In genomic region chr7:17986826-17987225, GRCh38 we compare ENCODE assay signal across 15 cellular contexts. TPM values are rescaled to one million over a fixed set of nuclear protein-coding genes. Genes with fewer than 3 reads are reported as not detected.
DNase-seq lines count a peak whose midpoint lies in the region; ATAC-seq and TF ChIP-seq lines count a peak whose summit lies in the region.
"Had no signal": no experiment of that assay in that cellular context is flagged by ENCODE, and none has a peak within 500 bp of the region (broad histone marks: within the 10 kb centered on the region; RNA-seq: fewer than 3 reads in every experiment).

No MANE protein-coding gene starts in this region.

- no peak overlapping the region for H3K27ac ChIP-seq in osteoblast (ENCODE audit: low read depth, low read length)
- H3K27ac ChIP-seq: skin epidermis had no signal

- H3K4me1 ChIP-seq in osteoblast (ENCODE audit: insufficient read depth, low read length), result peaks cover 7% of the 10 kb centered on the region

- no peak for ATAC-seq in HG02763 (IDR thresholded peaks at IDR 0.05; ENCODE audit: unreplicated experiment)

- no peak overlapping the region for H3K27ac Mint-ChIP-seq in osteocyte (ENCODE audit: unreplicated experiment)
- H3K27ac Mint-ChIP-seq: activated naive CD4-positive, alpha-beta T cell treated with anti-CD3 and anti-CD28 coated beads for 36 hours had no signal

- H3K27me3 ChIP-seq in osteoblast (ENCODE audit: insufficient read depth, low read length), result no peaks in the 10 kb centered on the region

- H3K36me3 ChIP-seq in osteoblast (ENCODE audit: insufficient read depth, low read length), result no peaks in the 10 kb centered on the region

- no peaks in the 10 kb centered on the region for H3K9me3 Mint-ChIP-seq in osteocyte (ENCODE audit: unreplicated experiment)
- H3K9me3 Mint-ChIP-seq: activated naive CD4-positive, alpha-beta T cell treated with anti-CD3 and anti-CD28 coated beads for 36 hours had no signal

- no peaks in the 10 kb centered on the region for H4K20me1 ChIP-seq in osteoblast (ENCODE audit: insufficient read depth, low read length)

- H3K27me3 Mint-ChIP-seq in osteocyte (ENCODE audit: unreplicated experiment), result no peaks in the 10 kb centered on the region

- H3K4me3 Mint-ChIP-seq in osteocyte (ENCODE audit: unreplicated experiment), result no peak overlapping the region
- H3K4me3 Mint-ChIP-seq: activated naive CD4-positive, alpha-beta T cell treated with anti-CD3 and anti-CD28 coated beads for 36 hours had no signal

- H3K4me2 ChIP-seq in osteoblast (ENCODE audit: insufficient read depth, low read length), result peak overlapping the region; percentile 44

- H3K4me3 ChIP-seq in fibroblast of pulmonary artery (replicated peaks; ENCODE audit: low read depth, low read length) (no peak overlapping the region), osteoblast (ENCODE audit: insufficient read depth, low read length) (no peak overlapping the region)
- H3K4me3 ChIP-seq: skin epidermis had no signal

- H3K36me3 Mint-ChIP-seq in osteocyte (ENCODE audit: unreplicated experiment), result no peaks in the 10 kb centered on the region

- peak; percentile 55 for DNase-seq in Daoy (ENCODE audit: low read depth)
- peak; percentile 30 for DNase-seq in RKO (ENCODE audit: low spot score)
- DNase-seq in fibroblast of pulmonary artery (ENCODE audit: low read depth), result peak; percentile 86
- DNase-seq in osteoblast (ENCODE audit: insufficient read length, low spot score, missing footprints), result peak; percentile 58
- no peak for DNase-seq in NCI-H2171 treated with DMSO at 0.1 percent for 48 hours (lab: John Stamatoyannopoulos, UW)
- no peak for DNase-seq in osteocyte (ENCODE audit: extremely low spot score, unreplicated experiment)
- DNase-seq in DMS79 (lab: John Stamatoyannopoulos, UW), result no peak
- DNase-seq: activated CD4-positive, alpha-beta T cell treated with anti-CD3 and anti-CD28 coated beads, Interleukin-2, amount 50 U/mL, for 4 hours; activated naive CD4-positive, alpha-beta T cell treated with anti-CD3 and anti-CD28 coated beads for 36 hours; cortex of kidney; hypothalamus; NCI-H1105; NCI-H82 had no signal

- H3K9me3 ChIP-seq in osteoblast (ENCODE audit: low read depth, low read length), result no peaks in the 10 kb centered on the region

- TF ChIP-seq CTCF in fibroblast of pulmonary artery (IDR thresholded peaks at IDR 0.05; ENCODE audit: low read length, missing control alignments) (no peak), osteoblast (IDR thresholded peaks at IDR 0.05; ENCODE audit: extremely low read depth, low read depth, low read length) (no peak), osteocyte (IDR thresholded peaks at IDR 0.05) (no peak)

- no peaks in the 10 kb centered on the region for H3K79me2 ChIP-seq in osteoblast (ENCODE audit: insufficient read depth, low read length)

- peaks cover 3% of the 10 kb centered on the region for H3K4me1 Mint-ChIP-seq in osteocyte (ENCODE audit: unreplicated experiment)

- peak overlapping the region; percentile 18 for H2AFZ ChIP-seq in osteoblast (ENCODE audit: low read length)

RNA-seq across cellular contexts. Expression of gene PRPS1L1, which starts 40.8 kb away (rescaled TPM):
- not detected in 2 replicates for total RNA-seq in Daoy (2014; rRNA removed; shearing (Covaris generic))
- total RNA-seq in osteoblast, result not detected in 2 replicates
- total RNA-seq in osteocyte, result not detected in 2 replicates
- total RNA-seq: activated naive CD4-positive, alpha-beta T cell treated with anti-CD3 and anti-CD28 coated beads for 36 hours had no signal

RNA-seq across cellular contexts. Expression of gene SNX13, which starts 46.5 kb away (rescaled TPM):
- 49.7 and 54.5 TPM in 2 replicates for total RNA-seq in Daoy (2014; rRNA removed; shearing (Covaris generic))
- total RNA-seq in osteoblast (59.7 and 61.3 TPM in 2 replicates), osteocyte (48.7 and 49.5 TPM in 2 replicates)

Comparison
In these comparisons a context has a peak if more than half of its experiments do, and no peak if none do; other contexts are left out.
1. DNase-seq: peak in Daoy (single experiment), RKO (single experiment), fibroblast of pulmonary artery (single experiment) and osteoblast (single experiment); none in NCI-H2171 treated with DMSO at 0.1 percent for 48 hours (single experiment), osteocyte (single experiment) and DMS79 (single experiment).